17 cellular contexts compared by ENCODE assay signal in genomic region chr17:76554131-76554530, GRCh38. TPM values are rescaled to one million over a fixed set of nuclear protein-coding genes. Genes with fewer than 3 reads are reported as not detected.
DNase-seq lines count a peak whose midpoint lies in the region; ATAC-seq and TF ChIP-seq lines count a peak whose summit lies in the region.
"Had no signal": no experiment of that assay in that cellular context is flagged by ENCODE, and none has a peak within 500 bp of the region (broad histone marks: within the 10 kb centered on the region; RNA-seq: fewer than 3 reads in every experiment).

No MANE protein-coding gene starts in this region.

- H3K4me1 ChIP-seq in Panc1 (ENCODE audit: control insufficient read depth, insufficient read depth, low read length) (peaks cover 38% of the 10 kb centered on the region), heart right ventricle (peaks cover 5 to 48% (median 38%) of the 10 kb centered on the region in 9 donors), ovary (ENCODE audit: insufficient read depth) (peaks cover 4% of the 10 kb centered on the region), colonic mucosa (no peaks in the 10 kb centered on the region)

- H3K27me3 ChIP-seq in Panc1 (ENCODE audit: control insufficient read depth, insufficient read depth, low read length) (no peaks in the 10 kb centered on the region), heart right ventricle (no peaks in the 10 kb centered on the region), ovary (no peaks in the 10 kb centered on the region), colonic mucosa (no peaks in the 10 kb centered on the region)
- H3K27me3 ChIP-seq: vagina had no signal

- no peaks in the 10 kb centered on the region for H3K9me3 Mint-ChIP-seq in effector memory CD8-positive, alpha-beta T cell
- H3K9me3 Mint-ChIP-seq: activated T-cell treated with anti-CD3 and anti-CD28 coated beads, Interleukin-2, amount 50 U/mL, for 72 hours had no signal

- H3K9me3 ChIP-seq in Panc1 (ENCODE audit: control insufficient read depth, insufficient read depth, low read depth, low read length) = no peaks in the 10 kb centered on the region
- no peaks in the 10 kb centered on the region for H3K9me3 ChIP-seq in heart right ventricle
- no peaks in the 10 kb centered on the region for H3K9me3 ChIP-seq in ovary
- no peaks in the 10 kb centered on the region for H3K9me3 ChIP-seq in colonic mucosa
- H3K9me3 ChIP-seq: vagina had no signal

- H3K4me3 Mint-ChIP-seq in effector memory CD8-positive, alpha-beta T cell = no peak overlapping the region
- H3K4me3 Mint-ChIP-seq: activated T-cell treated with anti-CD3 and anti-CD28 coated beads, Interleukin-2, amount 50 U/mL, for 72 hours had no signal

- in situ Hi-C loops in Panc1 (cut with HindIII; ENCODE audit: low pct_unique_long_range_greater_than_20kb, low sequenced_read_pairs) = no loop called here

- peaks cover 26 to 33% of the 10 kb centered on the region in 2 donors for H3K4me1 Mint-ChIP-seq in effector memory CD8-positive, alpha-beta T cell (ENCODE audit: low read depth in 2 of 2)

- TF ChIP-seq POLR2A in ovary (IDR thresholded peaks at IDR 0.05) = no peak

- 47 to 53% methylated on average over 6 of the region's 6 CpGs for WGBS in heart right ventricle, 2 donors
- WGBS in ovary, 3 donors = 73 to 74% (median 73%) methylated on average over 6 of the region's 6 CpGs

- no TSS peak for BruUV-seq in Panc1 (replicated peaks; lab: Mats Ljungman, UMichigan)

- DNase-seq in COLO668 (lab: John Stamatoyannopoulos, UW; ENCODE audit: unreplicated experiment) = peak; percentile 38
- no peak for DNase-seq in Panc1 (ENCODE audit: low read depth, low spot score)
- DNase-seq in heart right ventricle = peak in 1 of 2 donors; percentile 61
- peak in 46 of 56 donors; percentile 21 to 83 (median 56) for DNase-seq in nucleus accumbens (lab: John Stamatoyannopoulos, UW)
- DNase-seq in activated CD4-positive, alpha-beta T cell treated with anti-CD3 and anti-CD28 coated beads for 4 hours = no peak
- DNase-seq in ovary = no peak
- DNase-seq in colonic mucosa = no peak
- DNase-seq in effector memory CD8-positive, alpha-beta T cell = no peak
- DNase-seq: activated T-cell treated with anti-CD3 and anti-CD28 coated beads, Interleukin-2, amount 50 U/mL, for 72 hours; DMS79 treated with DMSO at 0.1 percent for 48 hours; effector memory CD4-positive, alpha-beta T cell; GM23248; occipital lobe; SW 1271 had no signal

- intact Hi-C loops in Panc1 (cut with micrococcal nuclease; ENCODE audit: unreplicated experiment) (no loop called here), heart right ventricle (cut with DNase I) (loop anchor here in 3 of 10 donors (10.0 kb wide), 2 partner anchors 71 to 161 kb away; partner anchors contain the start of gene MXRA7 (in 1 of the 3)), ovary (cut with DNase I) (loop anchor here in 1 of 4 donors (5.0 kb wide), 1 partner anchor 1397 kb away; no protein-coding TSS in a partner anchor), colonic mucosa (cut with DNase I) (loop anchor here (10.0 kb wide), 2 partner anchors 131 to 161 kb away; partner anchors contain the start of gene MXRA7)

- no peak overlapping the region for H3K9ac ChIP-seq in colonic mucosa (ENCODE audit: low read depth in 2 of 2, low read length in 2 of 2)
- H3K9ac ChIP-seq: GM23248 had no signal

- peaks cover 8% of the 10 kb centered on the region; the same call in 1 of the 2 replicates for H3K36me3 ChIP-seq in Panc1 (ENCODE audit: control insufficient read depth, insufficient read depth, low read length)
- H3K36me3 ChIP-seq in heart right ventricle = peaks cover 0 to under 1% (median 0%) of the 10 kb centered on the region in 9 donors
- no peaks in the 10 kb centered on the region for H3K36me3 ChIP-seq in ovary
- no peaks in the 10 kb centered on the region for H3K36me3 ChIP-seq in colonic mucosa
- H3K36me3 ChIP-seq: vagina had no signal

- TF ChIP-seq CTCF in Panc1 (IDR thresholded peaks at IDR 0.05) (no peak), heart right ventricle (IDR thresholded peaks at IDR 0.05) (no peak), ovary (IDR thresholded peaks at IDR 0.05) (no peak), colonic mucosa (IDR thresholded peaks at IDR 0.05) (no peak)

- H3K27ac Mint-ChIP-seq in effector memory CD8-positive, alpha-beta T cell = no peak overlapping the region
- H3K27ac Mint-ChIP-seq: activated T-cell treated with anti-CD3 and anti-CD28 coated beads, Interleukin-2, amount 50 U/mL, for 72 hours had no signal

- H3K27me3 Mint-ChIP-seq in effector memory CD8-positive, alpha-beta T cell = no peaks in the 10 kb centered on the region

- H3K4me3 ChIP-seq in Panc1 (ENCODE audit: low read depth in 2 of 2, low read length in 2 of 2) = no peak overlapping the region
- no peak overlapping the region for H3K4me3 ChIP-seq in heart right ventricle
- H3K4me3 ChIP-seq in ovary = no peak overlapping the region
- H3K4me3 ChIP-seq in colonic mucosa = no peak overlapping the region
- H3K4me3 ChIP-seq: GM23248, vagina had no signal

- CTCF ChIA-PET in Panc1 (lab: Charles Lee) = no interaction called here

- H3K36me3 Mint-ChIP-seq in effector memory CD8-positive, alpha-beta T cell (ENCODE audit: insufficient read depth) = peaks cover 21% of the 10 kb centered on the region

- H3K27ac ChIP-seq in Panc1 (ENCODE audit: low read length) (0 out of 2 replicates have a peak overlapping the region, but pooled peaks have one; percentile 54), heart right ventricle (peak overlapping the region in 8 of 10 donors; percentile 16 to 76 (median 46)), ovary (no peak overlapping the region), colonic mucosa (no peak overlapping the region)
- H3K27ac ChIP-seq: GM23248, vagina had no signal

- POLR2A ChIA-PET in Panc1 (lab: Charles Lee) = no interaction called here

- ATAC-seq in Panc1 (no peak), heart right ventricle (peak in 3 of 8 donors; percentile 12 to 52 (median 33))
- ATAC-seq in effector memory CD8-positive, alpha-beta T cell (replicated peaks) = no peak
- ATAC-seq: activated T-cell treated with anti-CD3 and anti-CD28 coated beads, Interleukin-2, amount 50 U/mL, for 72 hours had no signal

- TF ChIP-seq EP300 in ovary (IDR thresholded peaks at IDR 0.05) = no peak

RNA-seq across cellular contexts. Expression of gene PRCD, which starts 14.3 kb away (rescaled TPM):
- 0.54 TPM for total RNA-seq in Panc1 (2021; ENCODE audit: unreplicated experiment)
- polyA plus RNA-seq in Panc1 (2012; ENCODE audit: insufficient read length) = 1.6 TPM
- 1 to 10 TPM; 1.5 to 5.4 (median 2.4) TPM for total RNA-seq in heart right ventricle
- 10 to 100 TPM in 1 of 2 donors, 1 to 10 TPM in 1; 3.7 to 17.3 TPM for polyA plus RNA-seq in heart right ventricle
- total RNA-seq in ovary = 10 to 100 TPM in 1 of 7 donors, 1 to 10 TPM in 6; 2.3 to 12.2 (median 2.8) TPM
- polyA plus RNA-seq in ovary = 1 to 10 TPM; 1.5 to 7.0 TPM
- 1 to 10 TPM in 1 of 2 donors, under 1 TPM in 1; 0.29 to 1.2 TPM for total RNA-seq in colonic mucosa

RNA-seq across cellular contexts. Expression of gene CYGB, which starts 16.6 kb away (rescaled TPM):
- total RNA-seq in Panc1 (2021; ENCODE audit: unreplicated experiment) = 6.0 TPM
- 16.3 TPM for polyA plus RNA-seq in Panc1 (2012; ENCODE audit: insufficient read length)
- 10 to 100 TPM in 9 of 10 donors, 1 to 10 TPM in 1; 9.3 to 50.5 (median 17.9) TPM for total RNA-seq in heart right ventricle
- 10 to 100 TPM; 36.0 to 57.7 TPM for polyA plus RNA-seq in heart right ventricle
- total RNA-seq in ovary = 10 to 100 TPM in 2 of 7 donors, 1 to 10 TPM in 5; 3.9 to 35.7 (median 8.0) TPM
- polyA plus RNA-seq in ovary = 10 to 100 TPM; 14.6 to 18.2 TPM
- total RNA-seq in colonic mucosa = 1 to 10 TPM; 4.7 to 9.9 TPM

RNA-seq across cellular contexts. Expression of gene ST6GALNAC2, which starts 31.5 kb away (rescaled TPM):
- total RNA-seq in Panc1 (2021; ENCODE audit: unreplicated experiment) (23.0 TPM), heart right ventricle (1 to 10 TPM; 3.7 to 8.4 (median 6.1) TPM), ovary (10 to 100 TPM in 1 of 7 donors, 1 to 10 TPM in 6; 1.9 to 61.6 (median 4.9) TPM), colonic mucosa (1 to 10 TPM; 3.8 to 6.3 TPM)
- polyA plus RNA-seq in Panc1 (2012; ENCODE audit: insufficient read length) = 26.2 TPM
- polyA plus RNA-seq in heart right ventricle (1 to 10 TPM; 1.5 to 4.5 TPM), ovary (1 to 10 TPM; 1.4 to 5.0 TPM)
- total RNA-seq: frontal cortex, occipital lobe, OCI-LY7 had no signal

RNA-seq across cellular contexts. Expression of gene RHBDF2, which starts 52.9 kb away (rescaled TPM):
- total RNA-seq in Panc1 (2021; ENCODE audit: unreplicated experiment) = 67.8 TPM
- 77.4 TPM for polyA plus RNA-seq in Panc1 (2012; ENCODE audit: insufficient read length)
- 10 to 100 TPM in 4 of 10 donors, 1 to 10 TPM in 6; 6.5 to 33.1 (median 7.7) TPM for total RNA-seq in heart right ventricle
- 10 to 100 TPM; 13.5 to 27.0 TPM for polyA plus RNA-seq in heart right ventricle
- 10 to 100 TPM; 11.7 to 39.9 (median 26.1) TPM for total RNA-seq in ovary
- polyA plus RNA-seq in ovary = 1 to 10 TPM; 3.3 to 8.8 TPM
- 10 to 100 TPM; 11.6 to 23.9 TPM for total RNA-seq in colonic mucosa

Comparison
In these comparisons a context has a peak if more than half of its experiments do, and no peak if none do; other contexts are left out.
1. DNase-seq: peak in COLO668 (single experiment) and nucleus accumbens (46 of 56); none in Panc1 (single experiment), activated CD4-positive, alpha-beta T cell treated with anti-CD3 and anti-CD28 coated beads for 4 hours (0 of 2), ovary (0 of 5), colonic mucosa (single experiment) and effector memory CD8-positive, alpha-beta T cell (0 of 3).
2. H3K27ac ChIP-seq: peak in Panc1 (single experiment) and heart right ventricle (8 of 10); none in ovary (0 of 2) and colonic mucosa (single experiment).